In the genomic region with DNA sequence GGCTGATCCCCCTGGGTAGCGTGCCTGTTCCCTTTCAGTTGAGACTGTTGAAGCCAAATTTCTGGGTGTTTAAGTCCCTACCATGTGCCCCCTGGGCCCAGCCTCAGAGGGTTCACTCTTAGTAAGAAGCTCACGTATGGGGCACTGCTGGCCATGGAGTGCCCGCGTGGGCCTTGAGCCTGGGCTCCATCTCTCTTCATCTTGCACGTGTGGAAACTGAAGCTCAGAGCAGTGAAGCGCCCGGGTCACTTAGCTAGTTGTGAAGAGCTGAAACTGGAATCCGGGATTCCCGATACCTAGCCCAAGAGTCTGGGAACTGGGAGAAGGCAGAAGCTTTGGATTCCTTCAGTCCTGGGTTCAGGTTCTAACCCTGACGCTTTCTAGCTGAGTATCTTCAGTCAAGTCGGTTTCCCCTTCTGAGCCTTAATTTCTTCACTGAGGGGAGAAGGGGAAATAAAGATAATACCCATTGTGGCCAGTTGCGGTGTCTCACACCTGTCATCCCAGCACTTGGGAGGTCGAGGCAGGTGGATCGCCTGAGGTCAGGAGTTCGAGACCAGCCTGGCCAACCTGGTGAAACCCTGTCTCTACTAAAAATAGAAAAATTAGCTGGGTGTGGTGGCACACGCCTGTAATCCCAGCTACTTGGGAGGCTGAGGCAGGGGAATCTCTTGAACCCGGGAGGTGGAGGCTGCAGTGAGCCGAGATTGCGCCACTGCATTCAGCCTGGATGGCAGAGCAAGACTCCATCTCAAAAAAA, we compare ENCODE assay signal across 1 cellular context.
TF ChIP-seq lines count a peak whose summit lies in the region.

No MANE protein-coding gene starts in this region.

TF ChIP-seq in endothelial cell of umbilical vein, 7 proteins besides CTCF, POLR2A, EP300 and RAD21:
- no peak for TF ChIP-seq EZH2 (IDR thresholded peaks at IDR 0.05; ENCODE audit: borderline replicate concordance, low read depth, low read length, severe bottlenecking)
- TF ChIP-seq, protein P1, sequence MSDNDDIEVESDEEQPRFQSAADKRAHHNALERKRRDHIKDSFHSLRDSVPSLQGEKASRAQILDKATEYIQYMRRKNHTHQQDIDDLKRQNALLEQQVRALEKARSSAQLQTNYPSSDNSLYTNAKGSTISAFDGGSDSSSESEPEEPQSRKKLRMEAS (IDR thresholded peaks at IDR 0.05; ENCODE audit: insufficient read depth, insufficient read length), result no peak
